In the genomic region with DNA sequence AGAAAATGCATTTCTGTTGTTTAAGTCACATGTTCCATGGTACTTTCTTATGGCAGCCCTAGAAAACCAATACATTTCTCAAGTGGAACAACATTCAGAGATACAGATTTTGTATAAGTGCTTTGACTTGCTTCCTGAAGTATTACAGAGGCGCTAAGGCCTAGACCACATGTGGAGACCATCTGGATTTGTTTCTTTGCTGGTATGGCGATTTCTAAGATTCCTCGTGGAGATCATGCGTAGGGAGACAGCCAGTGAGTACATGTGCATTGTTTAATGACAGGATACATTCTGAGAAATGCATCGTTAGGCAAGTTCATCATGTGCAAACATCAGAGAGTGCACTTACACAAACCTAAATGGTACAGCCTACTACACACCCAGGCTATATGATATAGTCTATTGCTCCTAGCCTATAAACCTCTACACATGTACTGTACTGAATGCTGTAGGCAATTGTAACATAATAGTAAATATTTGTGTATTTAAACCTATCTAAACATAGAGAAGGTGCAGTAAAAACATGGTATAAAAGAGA, we compare ENCODE assay signal across 19 cellular contexts.
DNase-seq lines count a peak whose midpoint lies in the region; ATAC-seq and TF ChIP-seq lines count a peak whose summit lies in the region.
"Had no signal": no experiment of that assay in that cellular context is flagged by ENCODE, and none has a peak within 500 bp of the region (broad histone marks: within the 10 kb centered on the region; RNA-seq: fewer than 3 reads in every experiment).

No MANE protein-coding gene starts in this region.

- TF ChIP-seq CTCF in LNCaP clone FGC (IDR thresholded peaks at IDR 0.05; ENCODE audit: control insufficient read depth, extremely low read depth, insufficient read depth) (no peak), astrocyte of the spinal cord (IDR thresholded peaks at IDR 0.05; ENCODE audit: low read depth, low read length) (no peak)

- DNase-seq in NCI-H748 (lab: John Stamatoyannopoulos, UW; ENCODE audit: unreplicated experiment) (peak; percentile 44), NCI-H748 treated with DMSO at 0.1 percent for 48 hours (lab: John Stamatoyannopoulos, UW) (no peak), LNCaP clone FGC (ENCODE audit: low read depth) (peak; percentile 50), astrocyte of the spinal cord (ENCODE audit: low read depth, low spot score) (peak; percentile 5), NCI-H510A treated with DMSO at 0.1 percent for 48 hours (lab: John Stamatoyannopoulos, UW) (no peak)
- DNase-seq: activated CD4-positive, alpha-beta T cell treated with anti-CD3 and anti-CD28 coated beads, Interleukin-2, amount 50 U/mL, for 4 hours; activated T-cell treated with anti-CD3 and anti-CD28 coated beads, Interleukin-2, amount 50 U/mL, for 1 hour; CD8-positive, alpha-beta T cell; cortex of kidney; NCI-H1105 treated with DMSO at 0.1 percent for 48 hours; right cardiac atrium; RPMI8226 had no signal

- H3K36me3 ChIP-seq in mucosa of rectum (ENCODE audit: control insufficient read depth in 2 of 2, insufficient read depth in 2 of 2, low read length in 2 of 2), result no peaks in the 10 kb centered on the region
- H3K36me3 ChIP-seq: suprapubic skin had no signal

- H3K9me3 ChIP-seq in mucosa of rectum (ENCODE audit: control insufficient read depth in 2 of 2, low read length in 2 of 2), result no peaks in the 10 kb centered on the region
- H3K9me3 ChIP-seq: body of pancreas, suprapubic skin had no signal

- ATAC-seq in GM19467 (IDR thresholded peaks at IDR 0.05; ENCODE audit: unreplicated experiment) (no peak), GM19035 (IDR thresholded peaks at IDR 0.05; ENCODE audit: unreplicated experiment) (no peak)

- in situ Hi-C loops in astrocyte of the spinal cord (cut with HindIII; ENCODE audit: low sequenced_read_pairs), result no loop called here

- H3K9ac ChIP-seq in mucosa of rectum (ENCODE audit: low read depth in 1 of 2, low read length in 2 of 2), result peak overlapping the region; percentile 35 to 49
- H3K9ac ChIP-seq: GM23248 had no signal

- H3K4me1 ChIP-seq in mucosa of rectum (ENCODE audit: control insufficient read depth in 2 of 2, insufficient read depth in 2 of 2, low read length in 2 of 2), result peaks cover 19 to 21% of the 10 kb centered on the region in 2 donors
- H3K4me1 ChIP-seq: suprapubic skin had no signal

- H3K27me3 ChIP-seq in mucosa of rectum (ENCODE audit: control insufficient read depth in 2 of 2, insufficient read depth in 2 of 2, low read length in 2 of 2), result no peaks in the 10 kb centered on the region
- H3K27me3 ChIP-seq: body of pancreas, hepatocyte, suprapubic skin had no signal

- no peak overlapping the region for H3K4me3 ChIP-seq in LNCaP clone FGC (ENCODE audit: low read depth, low read length)
- H3K4me3 ChIP-seq in astrocyte of the spinal cord (ENCODE audit: low read depth, low read length), result no peak overlapping the region
- peak overlapping the region in 1 of 2 donors; percentile 21 for H3K4me3 ChIP-seq in mucosa of rectum (ENCODE audit: low read length in 2 of 2)
- H3K4me3 ChIP-seq: body of pancreas, GM23248, hepatocyte, suprapubic skin had no signal

- H3K27ac ChIP-seq in mucosa of rectum (ENCODE audit: low read depth in 2 of 2, low read length in 2 of 2), result peak overlapping the region; percentile 94
- H3K27ac ChIP-seq: GM23248, hepatocyte, suprapubic skin had no signal

Comparison
In these comparisons a context has a peak if more than half of its experiments do, and no peak if none do; other contexts are left out.
1. DNase-seq: peak in NCI-H748 (single experiment), LNCaP clone FGC (single experiment) and astrocyte of the spinal cord (single experiment); none in NCI-H748 treated with DMSO at 0.1 percent for 48 hours (single experiment) and NCI-H510A treated with DMSO at 0.1 percent for 48 hours (single experiment).